ENCODE assay signal across 9 cellular contexts in genomic region chr1:209641216-209642181, GRCh38. TPM values are rescaled to one million over a fixed set of nuclear protein-coding genes. Genes with fewer than 3 reads are reported as not detected.
A peak's percentile ranks its signal among the peaks of the same experiment; 100 is the strongest.
DNase-seq lines count a peak whose midpoint lies in the region; ATAC-seq, FAIRE-seq and TF ChIP-seq lines count a peak whose summit lies in the region.
"Had no signal": no experiment of that assay in that cellular context is flagged by ENCODE, and none has a peak within 500 bp of the region (broad histone marks: within the 10 kb centered on the region; RNA-seq: fewer than 3 reads in every experiment).

No MANE protein-coding gene starts in this region.

- DNase-seq in GM12892 (ENCODE audit: insufficient read length): no peak
- peak; percentile 30 for DNase-seq in cerebellar cortex (ENCODE audit: low spot score)
- peak in 45 of 51 donors; percentile 14 to 94 (median 68) for DNase-seq in hypothalamus (lab: John Stamatoyannopoulos, UW)
- no peak for DNase-seq in activated T-cell treated with anti-CD3 and anti-CD28 coated beads, Interleukin-2, amount 50 U/mL, for 1 hour
- DNase-seq in HPDE6-E6E7 (ENCODE audit: extremely low spot score): no peak
- DNase-seq in DMS 273 treated with DMSO at 0.1 percent for 48 hours (lab: John Stamatoyannopoulos, UW): no peak
- DNase-seq: GOT3 had no signal

- FAIRE-seq in GM12892 (lab: Jason Lieb, UNC): peak; percentile 51

- H3K4me3 ChIP-seq in rectal smooth muscle tissue (ENCODE audit: low read length): no peak overlapping the region

- H3K36me3 ChIP-seq in rectal smooth muscle tissue (ENCODE audit: control insufficient read depth, insufficient read depth, low read length): no peaks in the 10 kb centered on the region

- H3K9ac ChIP-seq in rectal smooth muscle tissue (ENCODE audit: low read length): no peak overlapping the region

- no peak for TF ChIP-seq POLR2A in GM12892 (IDR thresholded peaks at IDR 0.05; ENCODE audit: low read depth, low read length)

- H3K27me3 ChIP-seq in rectal smooth muscle tissue (ENCODE audit: control insufficient read depth, insufficient read depth, low read length): no peaks in the 10 kb centered on the region

- peak overlapping the region; percentile 65 for H3K27ac ChIP-seq in rectal smooth muscle tissue (ENCODE audit: low read depth, low read length)

- no peak for ATAC-seq in HG03520 (IDR thresholded peaks at IDR 0.05; ENCODE audit: unreplicated experiment)

- H3K4me1 ChIP-seq in rectal smooth muscle tissue (ENCODE audit: control insufficient read depth, insufficient read depth, low read length): peaks cover 22% of the 10 kb centered on the region

RNA-seq across cellular contexts. Expression of gene LAMB3, which starts 10.7 kb away (rescaled TPM):
- polyA plus RNA-seq in GM12892 (2012; ENCODE audit: missing spikeins): 0.59 TPM

RNA-seq across cellular contexts. Expression of gene G0S2, which starts 33.7 kb away (rescaled TPM):
- polyA plus RNA-seq in GM12892 (2012; ENCODE audit: missing spikeins): 7.7 TPM

RNA-seq across cellular contexts. Expression of gene CAMK1G, which starts 58.0 kb away (rescaled TPM):
- 0.42 TPM for polyA plus RNA-seq in GM12892 (2012; ENCODE audit: missing spikeins)

Comparison
In these comparisons a context has a peak if more than half of its experiments do, and no peak if none do; other contexts are left out.
1. DNase-seq: peak in cerebellar cortex (single experiment) and hypothalamus (45 of 51); none in GM12892 (single experiment), activated T-cell treated with anti-CD3 and anti-CD28 coated beads, Interleukin-2, amount 50 U/mL, for 1 hour (single experiment), HPDE6-E6E7 (single experiment) and DMS 273 treated with DMSO at 0.1 percent for 48 hours (single experiment).